Comparison of ENCODE assay signal across 12 cellular contexts in the genomic region with DNA sequence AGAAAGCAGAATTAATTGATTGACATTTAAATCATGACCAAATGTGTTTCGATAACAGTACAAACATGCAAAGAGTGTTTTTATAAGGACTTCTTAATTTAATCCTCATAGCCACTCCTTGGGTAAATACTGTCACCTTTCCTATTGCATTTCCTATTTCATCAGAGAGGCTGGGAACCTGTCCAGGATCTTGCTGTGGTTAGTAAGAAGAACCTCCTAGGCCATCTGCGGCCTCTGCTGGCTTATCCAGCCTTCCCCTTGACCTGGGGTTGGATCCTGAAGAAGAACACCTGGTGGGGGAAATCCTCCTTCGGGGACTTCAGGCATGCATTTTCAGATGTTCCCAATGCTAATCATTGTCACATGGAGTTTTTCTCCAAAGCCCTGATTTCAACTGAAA. TPM values are rescaled to one million over a fixed set of nuclear protein-coding genes. Genes with fewer than 3 reads are reported as not detected.
DNase-seq lines count a peak whose midpoint lies in the region; ATAC-seq and TF ChIP-seq lines count a peak whose summit lies in the region.
"Had no signal": no experiment of that assay in that cellular context is flagged by ENCODE, and none has a peak within 500 bp of the region (broad histone marks: within the 10 kb centered on the region; RNA-seq: fewer than 3 reads in every experiment).

No MANE protein-coding gene starts in this region.

- H2AFZ ChIP-seq in IMR-90 (replicated peaks; ENCODE audit: low read length, poor library complexity), result no peak overlapping the region
- no peak overlapping the region for H2AFZ ChIP-seq in OCI-LY7 (ENCODE audit: low read length)

- no peak for ATAC-seq in IMR-90 (ENCODE audit: low read depth)
- peak; percentile 84 to 86 for ATAC-seq in lower lobe of right lung
- ATAC-seq in GM21528 (IDR thresholded peaks at IDR 0.05; ENCODE audit: low FRiP score, unreplicated experiment), result no peak
- ATAC-seq: activated T-cell treated with anti-CD3 and anti-CD28 coated beads, Interleukin-2, amount 50 U/mL, for 72 hours had no signal

- no peak overlapping the region for H2AK9ac ChIP-seq in IMR-90 (replicated peaks; ENCODE audit: low read depth, low read length, poor library complexity)

- WGBS in IMR-90 (ENCODE audit: extremely low coverage in 2 of 2, insufficient read length in 1 of 2), 2 experiments, result no CpG with 5 or more reads among the region's 3 CpGs

- H3K79me1 ChIP-seq in IMR-90 (ENCODE audit: low read depth in 1 of 2, low read length in 2 of 2), result no peaks in the 10 kb centered on the region

- no peak overlapping the region for H2BK20ac ChIP-seq in IMR-90 (ENCODE audit: low read depth, low read length)

- in situ Hi-C loops in IMR-90 (cut with MboI; ENCODE audit: low sequenced_read_pairs), result no loop called here

- H2AK5ac ChIP-seq in IMR-90 (ENCODE audit: low read depth, low read length), result no peak overlapping the region

- no peaks in the 10 kb centered on the region for H3K9me2 ChIP-seq in OCI-LY7 (ENCODE audit: insufficient read depth, low read length)

- no peak overlapping the region for H3K9ac ChIP-seq in IMR-90 (ENCODE audit: low read depth, low read length)

- H3K4me2 ChIP-seq in IMR-90 (ENCODE audit: low read depth, low read length), result no peak overlapping the region
- no peak overlapping the region for H3K4me2 ChIP-seq in OCI-LY7 (ENCODE audit: low read length)

- H4K5ac ChIP-seq in IMR-90 (ENCODE audit: low read depth, low read length), result no peak overlapping the region; the same call in 1 of the 2 replicates

- POLR2A ChIA-PET in IMR-90 (lab: Charles Lee; ENCODE audit: unreplicated experiment) (no interaction called here), OCI-LY7 (lab: Charles Lee) (no interaction called here)

- peak; percentile 86 for DNase-seq in AG09319 (ENCODE audit: extremely low read depth, low read depth)
- DNase-seq in IMR-90, result peak; percentile 52
- DNase-seq in cerebellar cortex (ENCODE audit: low spot score), result peak; percentile 90
- no peak for DNase-seq in lower lobe of right lung
- DNase-seq in GDM1 (lab: John Stamatoyannopoulos, UW), result no peak
- no peak for DNase-seq in OCI-LY7 (ENCODE audit: low spot score)
- no peak for DNase-seq in NK-92 (lab: John Stamatoyannopoulos, UW; ENCODE audit: unreplicated experiment)
- DNase-seq: activated T-cell treated with anti-CD3 and anti-CD28 coated beads, Interleukin-2, amount 50 U/mL, for 72 hours; CD4-positive, alpha-beta memory T cell had no signal

- H4K8ac ChIP-seq in IMR-90 (ENCODE audit: low read depth in 2 of 2, low read length in 2 of 2), result no peak overlapping the region

- CTCF ChIA-PET in IMR-90 (lab: Yijun Ruan, JAX), result no interaction called here
- CTCF ChIA-PET in OCI-LY7 (lab: Charles Lee; ENCODE audit: unreplicated experiment), result no interaction called here

- H3K14ac ChIP-seq in IMR-90 (replicated peaks; ENCODE audit: low read depth, low read length), result no peak overlapping the region

- H3K9me3 ChIP-seq in IMR-90 (ENCODE audit: control insufficient read depth, insufficient read depth, low read length), result no peaks in the 10 kb centered on the region
- H3K9me3 ChIP-seq in lower lobe of right lung, result no peaks in the 10 kb centered on the region
- no peaks in the 10 kb centered on the region for H3K9me3 ChIP-seq in OCI-LY7 (ENCODE audit: low read length)

- no peak for TF ChIP-seq RAD21 in IMR-90 (IDR thresholded peaks at IDR 0.05; ENCODE audit: low read length)

- no peak overlapping the region for H3K23ac ChIP-seq in IMR-90 (ENCODE audit: low read depth, low read length)

- no peaks in the 10 kb centered on the region for H3K79me2 ChIP-seq in OCI-LY7 (ENCODE audit: insufficient read depth, low read depth, low read length)

- no peak for TF ChIP-seq POLR2A in IMR-90 (IDR thresholded peaks at IDR 0.05; ENCODE audit: low read depth, low read length)

- no peak overlapping the region for H3K56ac ChIP-seq in IMR-90 (ENCODE audit: extremely low read depth, insufficient read depth, low read length)

- H2BK120ac ChIP-seq in IMR-90 (ENCODE audit: low read depth, low read length), result no peak overlapping the region

- H2BK15ac ChIP-seq in IMR-90 (ENCODE audit: low read depth, low read length), result no peak overlapping the region

- H4K91ac ChIP-seq in IMR-90 (ENCODE audit: insufficient read depth, low read depth, low read length), result no peak overlapping the region

- H3K36me3 ChIP-seq in IMR-90 (ENCODE audit: control insufficient read depth, insufficient read depth, low read length) (no peaks in the 10 kb centered on the region), lower lobe of right lung (no peaks in the 10 kb centered on the region), OCI-LY7 (ENCODE audit: insufficient read depth, low read length) (no peaks in the 10 kb centered on the region)

- no TSS peak for BruUV-seq in IMR-90 (replicated peaks; lab: Mats Ljungman, UMichigan)
- BruUV-seq in OCI-LY7 (replicated peaks; lab: Mats Ljungman, UMichigan), result no TSS peak

- H3K4me1 ChIP-seq in IMR-90 (ENCODE audit: control insufficient read depth, insufficient read depth, low read length), result peaks cover 23% of the 10 kb centered on the region
- H3K4me1 ChIP-seq in lower lobe of right lung, result peaks cover 15% of the 10 kb centered on the region
- no peaks in the 10 kb centered on the region for H3K4me1 ChIP-seq in OCI-LY7 (ENCODE audit: insufficient read depth, low read length, poor library complexity, severe bottlenecking)

- intact Hi-C loops in IMR-90 (cut with micrococcal nuclease), result no loop called here
- intact Hi-C loops in lower lobe of right lung (cut with DNase I), result no loop called here
- intact Hi-C loops in OCI-LY7 (cut with micrococcal nuclease; ENCODE audit: unreplicated experiment), result no loop called here

- H3K9me1 ChIP-seq in IMR-90 (ENCODE audit: insufficient read depth, low read length), result peaks cover 10% of the 10 kb centered on the region

- H3K4me3 ChIP-seq in IMR-90 (ENCODE audit: insufficient read depth, low read depth, low read length), result no peak overlapping the region
- no peak overlapping the region for H3K4me3 ChIP-seq in lower lobe of right lung
- no peak overlapping the region for H3K4me3 ChIP-seq in OCI-LY7 (ENCODE audit: low read depth, low read length, poor library complexity, severe bottlenecking)
- H3K4me3 ChIP-seq: coronary artery had no signal

- H4K20me1 ChIP-seq in IMR-90 (ENCODE audit: insufficient read depth, low read length) (peaks cover 11% of the 10 kb centered on the region; the same call in 1 of the 2 replicates), OCI-LY7 (ENCODE audit: insufficient read depth, low read length) (no peaks in the 10 kb centered on the region)

- TF ChIP-seq CTCF in AG09319 (IDR thresholded peaks at IDR 0.05; ENCODE audit: low read depth, low read length) (peak; percentile 34), IMR-90 (conservative IDR thresholded peaks at IDR 0.05; ENCODE audit: low read depth, low read length) (no peak), lower lobe of right lung (IDR thresholded peaks at IDR 0.05) (no peak), OCI-LY7 (conservative IDR thresholded peaks at IDR 0.05; ENCODE audit: low read length) (no peak)

- H3K4ac ChIP-seq in IMR-90 (ENCODE audit: low read depth, low read length), result no peak overlapping the region

- dilution Hi-C loops in IMR-90 (cut with HindIII; ENCODE audit: low sequenced_read_pairs, unreplicated experiment), result no loop called here

- H3K27me3 ChIP-seq in IMR-90 (ENCODE audit: control insufficient read depth, insufficient read depth, low read length) (peaks cover 23% of the 10 kb centered on the region), lower lobe of right lung (ENCODE audit: low read depth) (no peaks in the 10 kb centered on the region)

- H3K27ac ChIP-seq in IMR-90 (ENCODE audit: insufficient read depth, low read length) (no peak overlapping the region), lower lobe of right lung (peak overlapping the region; percentile 27), OCI-LY7 (ENCODE audit: low read depth, low read length, poor library complexity, severe bottlenecking) (no peak overlapping the region)

- H3K18ac ChIP-seq in IMR-90 (ENCODE audit: low read depth, low read length), result peak overlapping the region; percentile 44; the same call in 1 of the 2 replicates

- no peak overlapping the region for H2BK5ac ChIP-seq in IMR-90 (ENCODE audit: low read depth, low read length, poor library complexity, severe bottlenecking)

TF ChIP-seq in IMR-90, 13 proteins besides CTCF, POLR2A, EP300 and RAD21:
- TF ChIP-seq RCOR1 (IDR thresholded peaks at IDR 0.05; ENCODE audit: insufficient replicate concordance, low read length), result no peak
- no peak for TF ChIP-seq MXI1 (IDR thresholded peaks at IDR 0.05; ENCODE audit: borderline replicate concordance, low read depth, low read length)
- no peak for TF ChIP-seq MAZ (IDR thresholded peaks at IDR 0.05; ENCODE audit: borderline replicate concordance, low read depth, low read length)
- TF ChIP-seq SMC3 (IDR thresholded peaks at IDR 0.05; ENCODE audit: low read depth, low read length), result no peak
- no peak for TF ChIP-seq MAFK (IDR thresholded peaks at IDR 0.05; ENCODE audit: low read depth, low read length)
- no peak for TF ChIP-seq CHD1 (IDR thresholded peaks at IDR 0.05; ENCODE audit: low read depth, low read length)
- no peak for TF ChIP-seq FOS (IDR thresholded peaks at IDR 0.05; ENCODE audit: low read depth, low read length)
- TF ChIP-seq, protein P1, sequence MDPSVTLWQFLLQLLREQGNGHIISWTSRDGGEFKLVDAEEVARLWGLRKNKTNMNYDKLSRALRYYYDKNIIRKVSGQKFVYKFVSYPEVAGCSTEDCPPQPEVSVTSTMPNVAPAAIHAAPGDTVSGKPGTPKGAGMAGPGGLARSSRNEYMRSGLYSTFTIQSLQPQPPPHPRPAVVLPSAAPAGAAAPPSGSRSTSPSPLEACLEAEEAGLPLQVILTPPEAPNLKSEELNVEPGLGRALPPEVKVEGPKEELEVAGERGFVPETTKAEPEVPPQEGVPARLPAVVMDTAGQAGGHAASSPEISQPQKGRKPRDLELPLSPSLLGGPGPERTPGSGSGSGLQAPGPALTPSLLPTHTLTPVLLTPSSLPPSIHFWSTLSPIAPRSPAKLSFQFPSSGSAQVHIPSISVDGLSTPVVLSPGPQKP (IDR thresholded peaks at IDR 0.05; ENCODE audit: borderline replicate concordance, low read depth, low read length), result no peak

RNA-seq across cellular contexts. Expression of a gene that starts 25.5 kb away (rescaled TPM):
- total RNA-seq in IMR-90 (2012; rRNA removed), result under 0.01 TPM in 1 of 2 replicates, not detected in the other
- not detected in 2 replicates for polyA plus RNA-seq in IMR-90 (2012; rRNA removed)
- 0.02 and 0.14 TPM in 2 replicates for polyA plus RNA-seq in IMR-90 (2012; cell fraction: cytosol; rRNA removed)
- polyA plus RNA-seq in IMR-90 (2012; cell fraction: nucleus; rRNA removed; ENCODE audit: low replicate concordance), result 0.02 TPM in 1 of 2 replicates, not detected in the other
- 34.5 TPM for total RNA-seq in lower lobe of right lung
- not detected in 2 replicates for total RNA-seq in OCI-LY7 (2014; rRNA removed; shearing (Covaris generic))
- not detected in 2 replicates for total RNA-seq in OCI-LY7 (2022)
- total RNA-seq: activated T-cell treated with anti-CD3 and anti-CD28 coated beads, Interleukin-2, amount 50 U/mL, for 72 hours; CD4-positive, alpha-beta memory T cell; LHCN-M2 had no signal
- polyA plus RNA-seq: CD4-positive, alpha-beta memory T cell had no signal

RNA-seq across cellular contexts. Expression of a gene that starts 28.5 kb away (rescaled TPM):
- total RNA-seq in IMR-90 (2012; rRNA removed) (not detected in 2 replicates), lower lobe of right lung (0.95 TPM), OCI-LY7 (2022) (not detected in 2 replicates)
- not detected in 2 replicates for polyA plus RNA-seq in IMR-90 (2012; rRNA removed)
- polyA plus RNA-seq in IMR-90 (2012; cell fraction: cytosol; rRNA removed), result not detected in 2 replicates
- 0.10 TPM in 1 of 2 replicates, not detected in the other for polyA plus RNA-seq in IMR-90 (2012; cell fraction: nucleus; rRNA removed; ENCODE audit: low replicate concordance)
- 0.13 TPM in 1 of 2 replicates, not detected in the other for total RNA-seq in OCI-LY7 (2014; rRNA removed; shearing (Covaris generic))
- total RNA-seq: activated T-cell treated with anti-CD3 and anti-CD28 coated beads, Interleukin-2, amount 50 U/mL, for 72 hours; CD4-positive, alpha-beta memory T cell had no signal
- polyA plus RNA-seq: CD4-positive, alpha-beta memory T cell had no signal

Comparison
In these comparisons a context has a peak if more than half of its experiments do, and no peak if none do; other contexts are left out.
1. DNase-seq: peak in AG09319 (single experiment), IMR-90 (single experiment) and cerebellar cortex (single experiment); none in lower lobe of right lung (single experiment), GDM1 (single experiment), OCI-LY7 (single experiment) and NK-92 (single experiment).
2. ATAC-seq: peak in lower lobe of right lung (2 of 2); none in IMR-90 (single experiment) and GM21528 (single experiment).
3. RNA of a gene that starts 25.5 kb away (total RNA-seq): 34.5 TPM in lower lobe of right lung (single experiment); under 0.01 TPM in IMR-90 and not detected in OCI-LY7; every median in the first group is over 10 times any median in the second.